In the genomic region with DNA sequence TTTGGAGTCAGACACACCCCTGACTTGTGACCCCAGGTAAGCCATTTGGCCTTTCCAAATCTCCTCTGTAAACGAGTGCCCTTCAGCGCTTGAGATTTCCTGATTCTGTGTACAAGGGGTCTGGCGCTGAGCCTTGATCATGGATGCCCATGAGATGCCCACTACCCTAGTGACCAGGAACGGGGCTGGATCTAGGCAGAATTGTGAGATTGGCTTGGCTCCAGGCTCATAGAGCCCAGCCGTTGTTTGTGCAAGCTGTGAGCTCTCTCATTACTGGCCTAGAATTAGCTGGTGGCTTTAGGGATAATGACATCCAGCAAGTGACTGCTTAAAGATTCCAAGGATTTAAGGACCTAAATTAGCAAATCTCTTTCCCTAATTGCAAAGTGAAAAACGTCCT, we compare ENCODE assay signal across 22 cellular contexts.
DNase-seq lines count a peak whose midpoint lies in the region; ATAC-seq and TF ChIP-seq lines count a peak whose summit lies in the region.
"Had no signal": no experiment of that assay in that cellular context is flagged by ENCODE, and none has a peak within 500 bp of the region (broad histone marks: within the 10 kb centered on the region; RNA-seq: fewer than 3 reads in every experiment).

No MANE protein-coding gene starts in this region.

- CTCF ChIA-PET in activated CD4-positive, alpha-beta T cell treated with anti-CD3 and anti-CD28 coated beads for 36 hours (lab: Charles Lee): no interaction called here
- CTCF ChIA-PET in OCI-LY7 (lab: Charles Lee; ENCODE audit: unreplicated experiment): no interaction called here

- H3K4me3 ChIP-seq in body of pancreas (no peak overlapping the region), OCI-LY7 (ENCODE audit: low read depth, low read length, poor library complexity, severe bottlenecking) (no peak overlapping the region)
- H3K4me3 ChIP-seq: BLaER1 treated with 17β-estradiol and CSF1 and Interleukin-3, amounts not matched to agents 10 nM and 100 nM; cardiac muscle cell; lung; suprapubic skin had no signal

- POLR2A ChIA-PET in activated CD4-positive, alpha-beta T cell treated with anti-CD3 and anti-CD28 coated beads for 36 hours (lab: Charles Lee): no interaction called here
- POLR2A ChIA-PET in OCI-LY7 (lab: Charles Lee): no interaction called here

- no peak overlapping the region for H2AFZ ChIP-seq in OCI-LY7 (ENCODE audit: low read length)

- WGBS in body of pancreas, 2 donors: 29 to 59% methylated on average over 5 to 6 of the region's 6 CpGs

- no peaks in the 10 kb centered on the region for H3K27me3 Mint-ChIP-seq in activated CD4-positive, alpha-beta T cell treated with anti-CD3 and anti-CD28 coated beads for 36 hours
- H3K27me3 Mint-ChIP-seq: dendritic cell treated with granulocyte-macrophage colony-stimulating factor and Interleukin-4, amounts not matched to agents 40 ng/mL and 50 ng/mL, for 4 days had no signal

- H3K4me2 ChIP-seq in OCI-LY7 (ENCODE audit: low read length): no peak overlapping the region
- H3K4me2 ChIP-seq: BLaER1 treated with 17β-estradiol and CSF1 and Interleukin-3, amounts not matched to agents 10 nM and 100 nM; SK-N-SH had no signal

- ATAC-seq in activated CD4-positive, alpha-beta T cell treated with anti-CD3 and anti-CD28 coated beads for 36 hours: no peak
- peak; percentile 46 for ATAC-seq in body of pancreas
- no peak for ATAC-seq in HG02970 (IDR thresholded peaks at IDR 0.05; ENCODE audit: low FRiP score, unreplicated experiment)
- no peak for ATAC-seq in HG02852 (IDR thresholded peaks at IDR 0.05; ENCODE audit: unreplicated experiment)

- H3K27ac Mint-ChIP-seq in activated CD4-positive, alpha-beta T cell treated with anti-CD3 and anti-CD28 coated beads for 36 hours: peak overlapping the region; percentile 5
- H3K27ac Mint-ChIP-seq: dendritic cell treated with granulocyte-macrophage colony-stimulating factor and Interleukin-4, amounts not matched to agents 40 ng/mL and 50 ng/mL, for 4 days had no signal

- BruUV-seq in OCI-LY7 (replicated peaks; lab: Mats Ljungman, UMichigan): no TSS peak

- peaks cover 46% of the 10 kb centered on the region for H3K4me1 ChIP-seq in body of pancreas
- H3K4me1 ChIP-seq in OCI-LY7 (ENCODE audit: insufficient read depth, low read length, poor library complexity, severe bottlenecking): peaks cover 8% of the 10 kb centered on the region

- no peaks in the 10 kb centered on the region for H3K36me3 ChIP-seq in body of pancreas (replicated peaks in 1 of 2; ENCODE audit: insufficient read depth in 1 of 2, low read depth in 2 of 2)
- peaks cover 5% of the 10 kb centered on the region; the same call in 1 of the 2 replicates for H3K36me3 ChIP-seq in OCI-LY7 (ENCODE audit: insufficient read depth, low read length)
- H3K36me3 ChIP-seq: cardiac muscle cell, suprapubic skin had no signal

- no peak overlapping the region for H3K4me3 Mint-ChIP-seq in activated CD4-positive, alpha-beta T cell treated with anti-CD3 and anti-CD28 coated beads for 36 hours
- H3K4me3 Mint-ChIP-seq: dendritic cell treated with granulocyte-macrophage colony-stimulating factor and Interleukin-4, amounts not matched to agents 40 ng/mL and 50 ng/mL, for 4 days had no signal

- no peak for TF ChIP-seq POLR2A in body of pancreas (IDR thresholded peaks at IDR 0.05)

- no peak for TF ChIP-seq CTCF in body of pancreas (IDR thresholded peaks at IDR 0.05)
- no peak for TF ChIP-seq CTCF in OCI-LY7 (conservative IDR thresholded peaks at IDR 0.05; ENCODE audit: low read length)

- no peaks in the 10 kb centered on the region for H3K27me3 ChIP-seq in body of pancreas
- H3K27me3 ChIP-seq: BLaER1 treated with 17β-estradiol and CSF1 and Interleukin-3, amounts not matched to agents 10 nM and 100 nM; cardiac muscle cell; suprapubic skin had no signal

- intact Hi-C loops in activated CD4-positive, alpha-beta T cell treated with anti-CD3 and anti-CD28 coated beads for 36 hours (cut with DNase I, micrococcal nuclease): no loop called here
- intact Hi-C loops in body of pancreas (cut with DNase I) (no loop called here), OCI-LY7 (cut with micrococcal nuclease; ENCODE audit: unreplicated experiment) (no loop called here)

- no peak for DNase-seq in activated CD4-positive, alpha-beta T cell treated with anti-CD3 and anti-CD28 coated beads for 36 hours
- no peak for DNase-seq in activated CD4-positive, alpha-beta T cell treated with anti-CD3 and anti-CD28 coated beads for 48 hours
- DNase-seq in NCI-H2107 (lab: John Stamatoyannopoulos, UW) (peak; percentile 9), body of pancreas (peak; percentile 51 to 71 (median 63)), OCI-M2 (lab: John Stamatoyannopoulos, UW; ENCODE audit: unreplicated experiment) (no peak), OCI-LY7 (ENCODE audit: low spot score) (no peak)
- DNase-seq: activated naive CD4-positive, alpha-beta T cell treated with Interleukin-2 at 50 U/mL for 16 hours; activated T-cell treated with anti-CD3 and anti-CD28 coated beads, Interleukin-2, amount 50 U/mL, for 1 hour; amniotic stem cell; DND-41; Karpas-422; NCI-H2227 treated with DMSO at 0.1 percent for 48 hours; RPMI8226; SK-N-SH; stimulated activated CD4-positive, alpha-beta T cell treated with anti-CD3 and anti-CD28 coated beads, Interleukin-1b, Interleukin-23, amount 100 ng/mL, for 48 hours had no signal

- H3K9me3 ChIP-seq in body of pancreas (no peaks in the 10 kb centered on the region), OCI-LY7 (ENCODE audit: low read length) (peaks cover 2% of the 10 kb centered on the region; the same call in 1 of the 2 replicates)
- H3K9me3 ChIP-seq: SK-N-SH, suprapubic skin had no signal

- H3K9me2 ChIP-seq in OCI-LY7 (ENCODE audit: insufficient read depth, low read length): no peaks in the 10 kb centered on the region
- H3K9me2 ChIP-seq: SK-N-SH had no signal

- H3K9me3 Mint-ChIP-seq in activated CD4-positive, alpha-beta T cell treated with anti-CD3 and anti-CD28 coated beads for 36 hours (ENCODE audit: low read depth): peaks cover 4% of the 10 kb centered on the region

- H4K20me1 ChIP-seq in OCI-LY7 (ENCODE audit: insufficient read depth, low read length): 0 out of 2 replicates have a peak, but pooled peaks cover 5% of the 10 kb centered on the region

- H3K4me1 Mint-ChIP-seq in activated CD4-positive, alpha-beta T cell treated with anti-CD3 and anti-CD28 coated beads for 36 hours: peaks cover 7% of the 10 kb centered on the region

- no peaks in the 10 kb centered on the region for H3K79me2 ChIP-seq in OCI-LY7 (ENCODE audit: insufficient read depth, low read depth, low read length)

- peak overlapping the region in 3 of 4 donors; percentile 28 to 72 (median 39) for H3K27ac ChIP-seq in body of pancreas
- H3K27ac ChIP-seq in OCI-LY7 (ENCODE audit: low read depth, low read length, poor library complexity, severe bottlenecking): no peak overlapping the region
- H3K27ac ChIP-seq: BLaER1 treated with 17β-estradiol and CSF1 and Interleukin-3, amounts not matched to agents 10 nM and 100 nM; cardiac muscle cell; suprapubic skin had no signal

- H3K36me3 Mint-ChIP-seq in activated CD4-positive, alpha-beta T cell treated with anti-CD3 and anti-CD28 coated beads for 36 hours (ENCODE audit: low read depth): peaks cover 16% of the 10 kb centered on the region

Comparison
In these comparisons a context has a peak if more than half of its experiments do, and no peak if none do; other contexts are left out.
1. DNase-seq: peak in NCI-H2107 (single experiment) and body of pancreas (4 of 4); none in activated CD4-positive, alpha-beta T cell treated with anti-CD3 and anti-CD28 coated beads for 36 hours (single experiment), activated CD4-positive, alpha-beta T cell treated with anti-CD3 and anti-CD28 coated beads for 48 hours (single experiment), OCI-M2 (single experiment) and OCI-LY7 (single experiment).